In the genomic region with DNA sequence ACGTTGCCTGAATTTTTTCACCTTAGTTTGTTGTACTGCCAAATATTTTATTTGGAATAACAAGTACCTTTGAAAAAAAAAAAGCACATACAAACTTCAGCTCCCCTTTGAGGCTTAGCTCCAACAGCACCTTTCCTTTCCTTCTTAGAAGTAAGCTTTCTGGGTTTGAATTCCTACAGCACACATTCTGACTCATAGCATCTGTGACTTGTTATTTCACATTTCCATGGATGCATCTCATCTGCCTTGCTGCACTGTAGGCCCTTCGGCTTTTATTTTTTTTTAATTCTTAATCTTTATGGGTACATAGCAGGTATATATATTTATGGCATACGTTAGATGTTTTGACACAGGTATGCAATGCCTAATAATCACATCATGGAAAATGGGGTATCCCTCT, we compare ENCODE assay signal across 17 cellular contexts. TPM values are rescaled to one million over a fixed set of nuclear protein-coding genes. Genes with fewer than 3 reads are reported as not detected.
DNase-seq lines count a peak whose midpoint lies in the region; ATAC-seq and TF ChIP-seq lines count a peak whose summit lies in the region.
"Had no signal": no experiment of that assay in that cellular context is flagged by ENCODE, and none has a peak within 500 bp of the region (broad histone marks: within the 10 kb centered on the region; RNA-seq: fewer than 3 reads in every experiment).

No MANE protein-coding gene starts in this region.

- H3K4me3 ChIP-seq in tibial nerve: no peak overlapping the region
- H3K4me3 ChIP-seq: GM12878 had no signal

- no peaks in the 10 kb centered on the region for H3K27me3 ChIP-seq in tibial nerve

- H3K4me1 Mint-ChIP-seq in HFFc6 (ENCODE audit: low read depth) (peaks cover 44% of the 10 kb centered on the region), MCF 10A (ENCODE audit: insufficient read depth, unreplicated experiment) (peaks cover 31% of the 10 kb centered on the region)

- peaks cover 3% of the 10 kb centered on the region; the same call in 1 of the 2 replicates for H3K27me3 Mint-ChIP-seq in HFFc6 (ENCODE audit: insufficient read depth)
- H3K27me3 Mint-ChIP-seq in MCF 10A (ENCODE audit: insufficient read depth, unreplicated experiment): no peaks in the 10 kb centered on the region
- H3K27me3 Mint-ChIP-seq: T-helper 17 cell had no signal

- CTCF ChIA-PET in MCF 10A (lab: Yijun Ruan, JAX): interaction anchor here (0.9 to 1.2 kb wide), 2 partner anchors 12 to 58 kb away, joined by 3 to 4 read pairs; no protein-coding TSS in a partner anchor

- peak overlapping the region; percentile 57 to 96 (median 78) for H3K27ac ChIP-seq in tibial nerve
- H3K27ac ChIP-seq: C4-2B had no signal

- TF ChIP-seq CTCF in HFFc6 (IDR thresholded peaks at IDR 0.05) (no peak), MCF 10A (IDR thresholded peaks at IDR 0.05; ENCODE audit: unreplicated experiment) (no peak), tibial nerve (IDR thresholded peaks at IDR 0.05) (no peak)

- POLR2A ChIA-PET in MCF 10A (lab: Yijun Ruan, JAX): interaction anchor here (0.7 to 12.8 kb wide), 8 partner anchors 9 to 84 kb away, joined by 3 to 385 read pairs (median 6); partner anchors contain the start of gene MAPK1IP1L

- H3K9me3 Mint-ChIP-seq in HFFc6 (no peaks in the 10 kb centered on the region), MCF 10A (ENCODE audit: unreplicated experiment) (no peaks in the 10 kb centered on the region)

- intact Hi-C loops in MCF 10A (cut with micrococcal nuclease): no loop called here

- DNase-seq in HFFc6: peak; percentile 58
- DNase-seq in MCF 10A (ENCODE audit: unreplicated experiment): no peak
- DNase-seq in hepatic stellate cell (ENCODE audit: low spot score): peak; percentile 50
- DNase-seq in tibial nerve (ENCODE audit: low spot score in 2 of 2): no peak
- DNase-seq in NCI-H2196 (lab: John Stamatoyannopoulos, UW; ENCODE audit: unreplicated experiment): no peak
- no peak for DNase-seq in NCI-H748 treated with DMSO at 0.1 percent for 48 hours (lab: John Stamatoyannopoulos, UW)
- DNase-seq: activated CD4-positive, alpha-beta T cell treated with anti-CD3 and anti-CD28 coated beads for 1 hour; activated CD8-positive, alpha-beta memory T cell treated with anti-CD3 and anti-CD28 coated beads, Interleukin-2, amount 50 U/mL, for 4 hours; activated naive CD4-positive, alpha-beta T cell treated with anti-CD3 and anti-CD28 coated beads, Interleukin-2, amount 50 U/mL, for 16 hours; DMS79 treated with DMSO at 0.1 percent for 48 hours; Kasumi-1; midbrain; NCI-H526; T-helper 17 cell had no signal

- BruUV-seq in MCF 10A (replicated peaks; lab: Mats Ljungman, UMichigan): no TSS peak

- TF ChIP-seq EP300 in tibial nerve (IDR thresholded peaks at IDR 0.05): no peak

- no peaks in the 10 kb centered on the region for H3K9me3 ChIP-seq in tibial nerve

- H3K4me1 ChIP-seq in tibial nerve: peaks cover 0 to 91% (median 55%) of the 10 kb centered on the region in 4 donors

- 69 to 71% methylated on average over 3 of the region's 3 CpGs for WGBS in tibial nerve, 2 donors

- H3K36me3 ChIP-seq in tibial nerve: peaks cover 4 to 39% (median 7%) of the 10 kb centered on the region in 3 donors

- H3K27ac Mint-ChIP-seq in HFFc6: peak overlapping the region; percentile 78
- H3K27ac Mint-ChIP-seq in MCF 10A (ENCODE audit: low read depth, unreplicated experiment): peak overlapping the region; percentile 76

- peaks cover 28% of the 10 kb centered on the region for H3K36me3 Mint-ChIP-seq in HFFc6 (ENCODE audit: low read depth)
- H3K36me3 Mint-ChIP-seq in MCF 10A (ENCODE audit: insufficient read depth, unreplicated experiment): peaks cover 82% of the 10 kb centered on the region

- no peak overlapping the region for H3K4me3 Mint-ChIP-seq in HFFc6
- no peak overlapping the region for H3K4me3 Mint-ChIP-seq in MCF 10A (ENCODE audit: unreplicated experiment)
- H3K4me3 Mint-ChIP-seq: T-helper 17 cell had no signal

- TF ChIP-seq POLR2A in tibial nerve (IDR thresholded peaks at IDR 0.05): no peak

- ATAC-seq in GM18858 (IDR thresholded peaks at IDR 0.05; ENCODE audit: unreplicated experiment): no peak
- ATAC-seq: GM12878, T-helper 17 cell had no signal

RNA-seq across cellular contexts. Expression of gene LGALS3, which starts 7.2 kb away (rescaled TPM):
- 10 to 100 TPM; 70.1 to 83.0 (median 74.7) TPM for total RNA-seq in HFFc6 (2021; fragmentation: NEBNext Ultra II Directional; extraction: Animal tissue kit (Norgen Biotek cat#: 25700))
- total RNA-seq in MCF 10A (2022): 154 and 178 TPM in 2 replicates
- total RNA-seq in tibial nerve: 100 to 1,000 TPM; 246 to 526 (median 339) TPM

RNA-seq across cellular contexts. Expression of gene DLGAP5, which starts 55.1 kb away (rescaled TPM):
- total RNA-seq in HFFc6 (2021; fragmentation: NEBNext Ultra II Directional; extraction: Animal tissue kit (Norgen Biotek cat#: 25700)): 10 to 100 TPM; 21.8 to 58.3 (median 52.5) TPM
- total RNA-seq in MCF 10A (2022) (13.4 and 17.6 TPM in 2 replicates), tibial nerve (under 1 TPM in 2 of 4 donors, not detected in 2; 0.30 to 0.44 TPM)

Comparison
In these comparisons a context has a peak if more than half of its experiments do, and no peak if none do; other contexts are left out.
1. DNase-seq: peak in HFFc6 (single experiment) and hepatic stellate cell (single experiment); none in MCF 10A (single experiment), tibial nerve (0 of 2), NCI-H2196 (single experiment) and NCI-H748 treated with DMSO at 0.1 percent for 48 hours (single experiment).
2. RNA of gene DLGAP5, which starts 55.1 kb away (total RNA-seq): 21.8 to 58.3 TPM in HFFc6 and 13.4 to 17.6 TPM in MCF 10A; 0.30 to 0.44 TPM in tibial nerve; every median in the first group is over 10 times any median in the second.